Comparison of ENCODE assay signal across 11 cellular contexts in genomic region chr22:35480627-35481565, GRCh38. TPM values are rescaled to one million over a fixed set of nuclear protein-coding genes. Genes with fewer than 3 reads are reported as not detected.
A peak's percentile ranks its signal among the peaks of the same experiment; 100 is the strongest.
DNase-seq lines count a peak whose midpoint lies in the region; ATAC-seq and TF ChIP-seq lines count a peak whose summit lies in the region.
"Had no signal": no experiment of that assay in that cellular context is flagged by ENCODE, and none has a peak within 500 bp of the region (broad histone marks: within the 10 kb centered on the region; RNA-seq: fewer than 3 reads in every experiment).

No MANE protein-coding gene starts in this region.

- H3K4me1 ChIP-seq in body of pancreas (peaks cover 10% of the 10 kb centered on the region), mucosa of descending colon (ENCODE audit: low read depth) (peaks cover 21% of the 10 kb centered on the region), upper lobe of right lung (peaks cover 24% of the 10 kb centered on the region)

- H3K9me3 ChIP-seq in body of pancreas, result no peaks in the 10 kb centered on the region
- no peaks in the 10 kb centered on the region for H3K9me3 ChIP-seq in mucosa of descending colon
- H3K9me3 ChIP-seq in upper lobe of right lung, result no peaks in the 10 kb centered on the region

- H3K4me3 ChIP-seq in body of pancreas, result no peak overlapping the region
- no peak overlapping the region for H3K4me3 ChIP-seq in mucosa of descending colon
- H3K4me3 ChIP-seq in upper lobe of right lung, result no peak overlapping the region

- DNase-seq in NOMO-1 treated with DMSO at 0.1 percent for 48 hours (lab: John Stamatoyannopoulos, UW; ENCODE audit: unreplicated experiment) (peak; percentile 12), NOMO-1 treated with dmso at 0.1 percent for 144 hours (lab: John Stamatoyannopoulos, UW; ENCODE audit: unreplicated experiment) (no peak), body of pancreas (no peak), mucosa of descending colon (peak; percentile 77 to 85 (median 82)), upper lobe of right lung (no peak), NCI-H187 (lab: John Stamatoyannopoulos, UW) (no peak), activated T-cell treated with anti-CD3 and anti-CD28 coated beads for 4 hours (no peak)
- no peak for DNase-seq in effector CD8-positive, alpha-beta T cell (lab: John Stamatoyannopoulos, UW)
- DNase-seq: activated CD8-positive, alpha-beta T cell treated with anti-CD3 and anti-CD28 coated beads, Interleukin-2, amount 10 ng/mL, durations not matched to agents 7 days and 5 days; NCI-H2171 had no signal

- H3K27ac ChIP-seq in body of pancreas (peak overlapping the region in 2 of 4 donors; percentile 10 to 19), upper lobe of right lung (peak overlapping the region; percentile 60)

- no peak for TF ChIP-seq CTCF in body of pancreas (IDR thresholded peaks at IDR 0.05)
- TF ChIP-seq CTCF in mucosa of descending colon (IDR thresholded peaks at IDR 0.05), result no peak
- TF ChIP-seq CTCF in upper lobe of right lung (IDR thresholded peaks at IDR 0.05), result no peak

- intact Hi-C loops in body of pancreas (cut with DNase I), result no loop called here
- intact Hi-C loops in mucosa of descending colon (cut with DNase I, micrococcal nuclease), result no loop called here
- intact Hi-C loops in upper lobe of right lung (cut with DNase I), result no loop called here

- 54 to 68% methylated on average over 22 of the region's 22 CpGs for WGBS in body of pancreas, 2 donors

- peak; percentile 39 for ATAC-seq in body of pancreas
- ATAC-seq in mucosa of descending colon, result peak; percentile 86
- ATAC-seq in upper lobe of right lung, result no peak
- ATAC-seq: activated CD8-positive, alpha-beta T cell treated with anti-CD3 and anti-CD28 coated beads, Interleukin-2, amount 10 ng/mL, durations not matched to agents 7 days and 5 days had no signal

- TF ChIP-seq POLR2A in body of pancreas (IDR thresholded peaks at IDR 0.05), result no peak

- H3K36me3 ChIP-seq in body of pancreas (replicated peaks in 1 of 2; ENCODE audit: insufficient read depth in 1 of 2, low read depth in 2 of 2) (no peaks in the 10 kb centered on the region), mucosa of descending colon (ENCODE audit: low read depth) (no peaks in the 10 kb centered on the region), upper lobe of right lung (no peaks in the 10 kb centered on the region)

- H3K27me3 ChIP-seq in body of pancreas, result no peaks in the 10 kb centered on the region
- H3K27me3 ChIP-seq in upper lobe of right lung, result no peaks in the 10 kb centered on the region

RNA-seq across cellular contexts. Expression of gene RASD2, which starts 59.7 kb away (rescaled TPM):
- total RNA-seq in body of pancreas, result 1 to 10 TPM in 1 of 2 donors, under 1 TPM in 1; 0.26 to 3.6 TPM
- 10 to 100 TPM; 11.7 to 34.0 (median 19.2) TPM for total RNA-seq in mucosa of descending colon
- 4.1 TPM for total RNA-seq in upper lobe of right lung
- total RNA-seq: lung microvascular endothelial cell had no signal

Comparison
In these comparisons a context has a peak if more than half of its experiments do, and no peak if none do; other contexts are left out.
1. DNase-seq: peak in NOMO-1 treated with DMSO at 0.1 percent for 48 hours (single experiment) and mucosa of descending colon (3 of 3); none in NOMO-1 treated with dmso at 0.1 percent for 144 hours (single experiment), body of pancreas (0 of 4), upper lobe of right lung (single experiment), NCI-H187 (0 of 2), activated T-cell treated with anti-CD3 and anti-CD28 coated beads for 4 hours (single experiment) and effector CD8-positive, alpha-beta T cell (single experiment).